ENCODE assay signal across 33 cellular contexts in the genomic region with DNA sequence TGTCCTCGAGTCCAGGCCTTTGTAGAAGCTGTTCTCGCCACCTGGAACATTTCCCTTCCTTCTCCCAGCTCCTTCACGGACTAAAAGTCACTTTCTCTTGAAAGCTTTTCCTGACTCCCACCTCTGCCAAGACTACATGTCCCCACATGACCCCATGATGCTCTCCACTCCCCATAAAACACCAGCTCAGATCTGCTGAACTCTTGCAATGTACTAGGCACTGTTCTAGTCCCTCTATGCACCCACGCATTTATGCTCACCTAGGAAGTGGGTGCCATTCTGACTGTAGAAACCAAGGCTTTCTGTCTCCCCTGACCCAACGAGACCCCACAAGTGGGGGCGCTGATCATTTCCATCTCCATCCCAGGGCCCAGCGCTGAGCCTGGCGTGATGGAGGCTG. TPM values are rescaled to one million over a fixed set of nuclear protein-coding genes. Genes with fewer than 3 reads are reported as not detected.
"Had no signal": no experiment of that assay in that cellular context is flagged by ENCODE, and none has a peak within 500 bp of the region (broad histone marks: within the 10 kb centered on the region; RNA-seq: fewer than 3 reads in every experiment).

No MANE protein-coding gene starts in this region.

- H3K36me3 Mint-ChIP-seq: activated CD4-positive, alpha-beta memory T cell treated with anti-CD3 and anti-CD28 coated beads for 36 hours; activated CD8-positive, alpha-beta memory T cell treated with anti-CD3 and anti-CD28 coated beads, Interleukin-2, amount 10 ng/mL, durations not matched to agents 7 days and 5 days; activated naive CD4-positive, alpha-beta T cell treated with anti-CD3 and anti-CD28 coated beads, Interleukin-2, amount 50 U/mL, for 24 hours; activated naive CD8-positive, alpha-beta T cell treated with anti-CD3 and anti-CD28 coated beads for 36 hours had no signal

- H3K4me3 ChIP-seq: adrenal gland, body of pancreas, colonic mucosa, gastroesophageal sphincter had no signal

- H3K4me3 Mint-ChIP-seq: activated CD4-positive, alpha-beta memory T cell treated with anti-CD3 and anti-CD28 coated beads for 36 hours; activated CD4-positive, alpha-beta T cell treated with anti-CD3 and anti-CD28 coated beads for 36 hours; activated CD4-positive, alpha-beta T cell treated with anti-CD3 and anti-CD28 coated beads, Interleukin-2, amount 10 ng/mL, durations not matched to agents 24 days and 14 days; activated CD8-positive, alpha-beta memory T cell treated with anti-CD3 and anti-CD28 coated beads, Interleukin-2, amount 10 ng/mL, durations not matched to agents 7 days and 5 days; activated CD8-positive, alpha-beta T cell treated with anti-CD3 and anti-CD28 coated beads, Interleukin-2, amount 10 ng/mL, durations not matched to agents 7 days and 5 days; activated naive CD4-positive, alpha-beta T cell treated with anti-CD3 and anti-CD28 coated beads for 36 hours; activated naive CD4-positive, alpha-beta T cell treated with anti-CD3 and anti-CD28 coated beads, Interleukin-2, amount 50 U/mL, for 24 hours; activated naive CD8-positive, alpha-beta T cell treated with anti-CD3 and anti-CD28 coated beads for 36 hours; activated naive CD8-positive, alpha-beta T cell treated with anti-CD3 and anti-CD28 coated beads, Interleukin-2, amount 50 U/mL, for 24 hours; activated T-helper 1 cell treated with anti-CD3 and anti-CD28 coated beads, Interleukin-12 subunit alpha, Interleukin-12 subunit beta, Interleukin-2, Interleukin-4 antibody, amounts not matched to agents 30 ng/mL and 10 ng/mL and 1 ng/mL, durations not matched to agents 14 hours and 24 hours and 36 hours; T-helper 17 cell; T-helper 2 cell treated with Interferon-gamma antibody and Interleukin-4, amounts not matched to agents 5 μg/mL and 100 μg/mL, for 36 hours had no signal

- H3K27ac Mint-ChIP-seq: activated CD4-positive, alpha-beta memory T cell treated with anti-CD3 and anti-CD28 coated beads for 36 hours; activated CD4-positive, alpha-beta T cell treated with anti-CD3 and anti-CD28 coated beads for 36 hours; activated CD4-positive, alpha-beta T cell treated with anti-CD3 and anti-CD28 coated beads, Interleukin-2, amount 10 ng/mL, durations not matched to agents 24 days and 14 days; activated CD8-positive, alpha-beta memory T cell treated with anti-CD3 and anti-CD28 coated beads, Interleukin-2, amount 10 ng/mL, durations not matched to agents 7 days and 5 days; activated CD8-positive, alpha-beta T cell treated with anti-CD3 and anti-CD28 coated beads, Interleukin-2, amount 10 ng/mL, durations not matched to agents 7 days and 5 days; activated naive CD4-positive, alpha-beta T cell treated with anti-CD3 and anti-CD28 coated beads for 36 hours; activated naive CD4-positive, alpha-beta T cell treated with anti-CD3 and anti-CD28 coated beads, Interleukin-2, amount 50 U/mL, for 24 hours; activated naive CD8-positive, alpha-beta T cell treated with anti-CD3 and anti-CD28 coated beads for 36 hours; activated naive CD8-positive, alpha-beta T cell treated with anti-CD3 and anti-CD28 coated beads, Interleukin-2, amount 50 U/mL, for 24 hours; activated T-helper 1 cell treated with anti-CD3 and anti-CD28 coated beads, Interleukin-12 subunit alpha, Interleukin-12 subunit beta, Interleukin-2, Interleukin-4 antibody, amounts not matched to agents 30 ng/mL and 10 ng/mL and 1 ng/mL, durations not matched to agents 14 hours and 24 hours and 36 hours; activated T-helper 2 cell treated with anti-CD3 and anti-CD28 coated beads, Interferon-gamma antibody, Interleukin-2, Interleukin-4, amounts not matched to agents 10 μg/mL and 5 μg/mL and 100 μg/mL, durations not matched to agents 14 hours and 24 hours and 36 hours; T-helper 17 cell; T-helper 2 cell treated with Interferon-gamma antibody and Interleukin-4, amounts not matched to agents 5 μg/mL and 100 μg/mL, for 36 hours had no signal

- DNase-seq: activated CD4-positive, alpha-beta memory T cell treated with anti-CD3 and anti-CD28 coated beads for 36 hours; activated CD4-positive, alpha-beta T cell treated with anti-CD3 and anti-CD28 coated beads for 36 hours; activated CD4-positive, alpha-beta T cell treated with anti-CD3 and anti-CD28 coated beads, Interleukin-2, amount 10 ng/mL, durations not matched to agents 24 days and 14 days; activated CD4-positive, CD25-positive, alpha-beta regulatory T cell; activated CD4-positive, CD25-positive, alpha-beta regulatory T cell treated with anti-CD3 and anti-CD28 coated beads, Interleukin-2, amount 50 U/mL, for 72 hours; activated CD8-positive, alpha-beta memory T cell treated with anti-CD3 and anti-CD28 coated beads, Interleukin-2, amount 10 ng/mL, durations not matched to agents 7 days and 5 days; activated CD8-positive, alpha-beta memory T cell treated with anti-CD3 and anti-CD28 coated beads, Interleukin-2, amount 50 U/mL, for 4 hours; activated CD8-positive, alpha-beta T cell treated with anti-CD3 and anti-CD28 coated beads, Interleukin-2, amount 10 ng/mL, durations not matched to agents 7 days and 5 days; activated effector memory CD4-positive, alpha-beta T cell treated with anti-CD3 and anti-CD28 coated beads, Interleukin-2, amount 50 U/mL, for 16 hours; activated naive CD4-positive, alpha-beta T cell treated with anti-CD3 and anti-CD28 coated beads for 36 hours; activated naive CD8-positive, alpha-beta T cell treated with anti-CD3 and anti-CD28 coated beads for 36 hours; activated naive CD8-positive, alpha-beta T cell treated with anti-CD3 and anti-CD28 coated beads, Interleukin-2, amount 50 U/mL, for 24 hours; activated T-cell treated with anti-CD3 and anti-CD28 coated beads, Interleukin-2, amount 50 U/mL, for 1 hour; activated T-cell treated with anti-CD3 and anti-CD28 coated beads, Interleukin-2, amount 50 U/mL, for 48 hours; adrenal gland; amygdala; aorta; body of pancreas; central memory CD4-positive, alpha-beta T cell; cerebellar nuclear complex; colonic mucosa; effector CD8-positive, alpha-beta T cell; foreskin keratinocyte; T-helper 1 cell; T-helper 17 cell; T1000 had no signal

- H3K27ac ChIP-seq: adrenal gland, body of pancreas, colonic mucosa, foreskin keratinocyte, gastroesophageal sphincter had no signal

- H3K4me1 ChIP-seq: colonic mucosa, foreskin keratinocyte, gastroesophageal sphincter had no signal

- H3K27me3 ChIP-seq: adrenal gland, body of pancreas, colonic mucosa had no signal

- H3K36me3 ChIP-seq: colonic mucosa, gastroesophageal sphincter had no signal

- H3K9me3 ChIP-seq: adrenal gland, body of pancreas, colonic mucosa, gastroesophageal sphincter had no signal

- H3K9me3 Mint-ChIP-seq: activated CD4-positive, alpha-beta memory T cell treated with anti-CD3 and anti-CD28 coated beads for 36 hours; activated CD4-positive, alpha-beta T cell treated with anti-CD3 and anti-CD28 coated beads, Interleukin-2, amount 10 ng/mL, durations not matched to agents 24 days and 14 days; activated naive CD4-positive, alpha-beta T cell treated with anti-CD3 and anti-CD28 coated beads for 36 hours; activated naive CD4-positive, alpha-beta T cell treated with anti-CD3 and anti-CD28 coated beads, Interleukin-2, amount 50 U/mL, for 24 hours; activated naive CD8-positive, alpha-beta T cell treated with anti-CD3 and anti-CD28 coated beads for 36 hours; activated naive CD8-positive, alpha-beta T cell treated with anti-CD3 and anti-CD28 coated beads, Interleukin-2, amount 50 U/mL, for 24 hours; activated T-helper 1 cell treated with anti-CD3 and anti-CD28 coated beads, Interleukin-12 subunit alpha, Interleukin-12 subunit beta, Interleukin-2, Interleukin-4 antibody, amounts not matched to agents 30 ng/mL and 10 ng/mL and 1 ng/mL, durations not matched to agents 14 hours and 24 hours and 36 hours; activated T-helper 2 cell treated with anti-CD3 and anti-CD28 coated beads, Interferon-gamma antibody, Interleukin-2, Interleukin-4, amounts not matched to agents 10 μg/mL and 5 μg/mL and 100 μg/mL, durations not matched to agents 14 hours and 24 hours and 36 hours; T-helper 2 cell treated with Interferon-gamma antibody and Interleukin-4, amounts not matched to agents 5 μg/mL and 100 μg/mL, for 36 hours had no signal

- H3K27me3 Mint-ChIP-seq: activated CD4-positive, alpha-beta memory T cell treated with anti-CD3 and anti-CD28 coated beads for 36 hours; activated CD8-positive, alpha-beta memory T cell treated with anti-CD3 and anti-CD28 coated beads, Interleukin-2, amount 10 ng/mL, durations not matched to agents 7 days and 5 days had no signal

RNA-seq across cellular contexts. Expression of gene RAP1GAP, which starts 58.2 kb away (rescaled TPM):
- total RNA-seq: dermis microvascular lymphatic vessel endothelial cell, glomerular endothelial cell had no signal
